Comparison of ENCODE assay signal across 8 cellular contexts in the genomic region with DNA sequence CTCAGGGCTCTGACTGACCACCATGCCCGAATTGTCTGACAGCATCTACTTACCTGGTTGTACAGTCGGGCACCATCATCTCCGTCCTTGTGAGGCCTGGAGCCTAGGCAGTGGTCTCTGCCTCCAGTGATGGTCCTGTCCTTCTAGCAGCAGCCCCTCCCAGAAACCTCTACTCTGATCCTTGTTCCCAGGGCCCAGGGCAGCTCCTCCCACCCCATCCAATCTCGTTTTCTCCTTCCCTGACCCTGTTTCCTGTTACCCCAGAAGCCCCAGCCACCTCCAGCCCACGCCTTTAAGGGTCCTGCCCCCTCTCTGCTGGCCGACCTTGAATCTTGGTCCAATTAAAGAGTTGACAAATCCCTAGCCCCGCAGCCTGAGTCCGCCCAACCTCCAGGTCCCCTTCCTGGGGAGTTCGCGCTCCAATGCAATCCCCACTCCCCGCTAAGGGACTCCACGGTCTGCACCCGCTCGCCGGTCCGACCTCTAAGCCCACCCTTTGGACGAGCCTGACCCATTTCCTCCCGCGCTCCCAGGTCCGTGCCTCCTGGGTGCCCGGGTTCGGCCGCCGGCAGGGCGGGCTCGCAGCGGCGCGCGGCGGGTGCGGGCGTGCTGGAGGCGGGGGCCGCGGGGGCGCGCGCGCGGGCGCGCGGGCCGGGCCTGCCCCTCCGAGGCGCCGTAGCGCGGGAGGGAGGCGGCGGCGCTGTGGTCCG. TPM values are rescaled to one million over a fixed set of nuclear protein-coding genes. Genes with fewer than 3 reads are reported as not detected.
A peak's percentile ranks its signal among the peaks of the same experiment; 100 is the strongest.
DNase-seq lines count a peak whose midpoint lies in the region; ATAC-seq and TF ChIP-seq lines count a peak whose summit lies in the region.

A gene with protein sequence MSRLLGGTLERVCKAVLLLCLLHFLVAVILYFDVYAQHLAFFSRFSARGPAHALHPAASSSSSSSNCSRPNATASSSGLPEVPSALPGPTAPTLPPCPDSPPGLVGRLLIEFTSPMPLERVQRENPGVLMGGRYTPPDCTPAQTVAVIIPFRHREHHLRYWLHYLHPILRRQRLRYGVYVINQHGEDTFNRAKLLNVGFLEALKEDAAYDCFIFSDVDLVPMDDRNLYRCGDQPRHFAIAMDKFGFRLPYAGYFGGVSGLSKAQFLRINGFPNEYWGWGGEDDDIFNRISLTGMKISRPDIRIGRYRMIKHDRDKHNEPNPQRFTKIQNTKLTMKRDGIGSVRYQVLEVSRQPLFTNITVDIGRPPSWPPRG (plus strand): TSS at position 660 of the 710 bp plus-strand sequence. CDS start 1,951 bp downstream, outside the sequence.

- DNase-seq in NCI-H345 (lab: John Stamatoyannopoulos, UW) (peak; percentile 57), NCI-H345 treated with DMSO at 0.1 percent for 48 hours (lab: John Stamatoyannopoulos, UW; ENCODE audit: unreplicated experiment) (no peak), NCI-H2196 (lab: John Stamatoyannopoulos, UW; ENCODE audit: unreplicated experiment) (peak; percentile 62), foreskin keratinocyte (no peak), neural crest cell (ENCODE audit: low read depth, low spot score) (no peak), aorta (peak; percentile 53 to 85), GF-D8 (lab: John Stamatoyannopoulos, UW) (no peak)
- DNase-seq in activated T-helper 2 cell treated with anti-CD3 and anti-CD28 coated beads, Interferon-gamma antibody, Interleukin-2, Interleukin-4, amounts not matched to agents 10 μg/mL and 5 μg/mL and 100 μg/mL, durations not matched to agents 14 hours and 24 hours and 36 hours (ENCODE audit: low spot score) = peak; percentile 31

- peaks cover 50% of the 10 kb centered on the region for H3K36me3 Mint-ChIP-seq in activated T-helper 2 cell treated with anti-CD3 and anti-CD28 coated beads, Interferon-gamma antibody, Interleukin-2, Interleukin-4, amounts not matched to agents 10 μg/mL and 5 μg/mL and 100 μg/mL, durations not matched to agents 14 hours and 24 hours and 36 hours (ENCODE audit: low read depth)
- peaks cover 18% of the 10 kb centered on the region for H3K36me3 Mint-ChIP-seq in neural crest cell (ENCODE audit: low read depth)

- H3K27me3 ChIP-seq in foreskin keratinocyte = no peaks in the 10 kb centered on the region
- no peaks in the 10 kb centered on the region for H3K27me3 ChIP-seq in aorta (ENCODE audit: control insufficient read depth in 1 of 2, insufficient read depth in 2 of 2, low read length in 1 of 2)

- ATAC-seq in foreskin keratinocyte (no peak), aorta (ENCODE audit: low FRiP score) (no peak)

- WGBS in aorta, 2 donors = 4 to 7% methylated on average over 29 to 54 of the region's 54 CpGs

- H3K27me3 Mint-ChIP-seq in activated T-helper 2 cell treated with anti-CD3 and anti-CD28 coated beads, Interferon-gamma antibody, Interleukin-2, Interleukin-4, amounts not matched to agents 10 μg/mL and 5 μg/mL and 100 μg/mL, durations not matched to agents 14 hours and 24 hours and 36 hours (ENCODE audit: low read depth) = no peaks in the 10 kb centered on the region
- no peaks in the 10 kb centered on the region for H3K27me3 Mint-ChIP-seq in neural crest cell (ENCODE audit: low read depth)

- peaks cover 9% of the 10 kb centered on the region for H3K4me1 ChIP-seq in foreskin keratinocyte
- no peaks in the 10 kb centered on the region for H3K4me1 ChIP-seq in aorta (ENCODE audit: control insufficient read depth in 1 of 2, insufficient read depth in 2 of 2, low read length in 2 of 2)

- H3K27ac ChIP-seq in foreskin keratinocyte (peak within 1 kb of the TSS; percentile 78), aorta (ENCODE audit: low read depth in 1 of 2, low read length in 2 of 2) (no peak within 1 kb of the TSS)

- intact Hi-C loops in activated T-helper 2 cell treated with anti-CD3 and anti-CD28 coated beads, Interferon-gamma antibody, Interleukin-2, Interleukin-4, amounts not matched to agents 10 μg/mL and 5 μg/mL and 100 μg/mL, durations not matched to agents 14 hours and 24 hours and 36 hours (cut with micrococcal nuclease) = no loop called here
- intact Hi-C loops in aorta (cut with DNase I) = no loop called here

- peak within 1 kb of the TSS; percentile 91 for H3K4me3 Mint-ChIP-seq in activated T-helper 2 cell treated with anti-CD3 and anti-CD28 coated beads, Interferon-gamma antibody, Interleukin-2, Interleukin-4, amounts not matched to agents 10 μg/mL and 5 μg/mL and 100 μg/mL, durations not matched to agents 14 hours and 24 hours and 36 hours (ENCODE audit: low read depth)
- H3K4me3 Mint-ChIP-seq in neural crest cell = peak within 1 kb of the TSS; percentile 96

- no peaks in the 10 kb centered on the region for H3K9me3 ChIP-seq in aorta (ENCODE audit: control insufficient read depth, low read length)

- no peaks in the 10 kb centered on the region for H3K36me3 ChIP-seq in aorta (ENCODE audit: control insufficient read depth in 1 of 2, insufficient read depth in 2 of 2, low read length in 1 of 2)

- H3K4me1 Mint-ChIP-seq in activated T-helper 2 cell treated with anti-CD3 and anti-CD28 coated beads, Interferon-gamma antibody, Interleukin-2, Interleukin-4, amounts not matched to agents 10 μg/mL and 5 μg/mL and 100 μg/mL, durations not matched to agents 14 hours and 24 hours and 36 hours (ENCODE audit: low read depth) = peaks cover 42% of the 10 kb centered on the region
- peaks cover 65% of the 10 kb centered on the region for H3K4me1 Mint-ChIP-seq in neural crest cell

- TF ChIP-seq CTCF in foreskin keratinocyte (conservative IDR thresholded peaks at IDR 0.05) = no peak
- TF ChIP-seq CTCF in neural crest cell (conservative IDR thresholded peaks at IDR 0.05) = no peak

- no peaks in the 10 kb centered on the region for H3K9me3 Mint-ChIP-seq in activated T-helper 2 cell treated with anti-CD3 and anti-CD28 coated beads, Interferon-gamma antibody, Interleukin-2, Interleukin-4, amounts not matched to agents 10 μg/mL and 5 μg/mL and 100 μg/mL, durations not matched to agents 14 hours and 24 hours and 36 hours
- H3K9me3 Mint-ChIP-seq in neural crest cell = no peaks in the 10 kb centered on the region

- peak within 1 kb of the TSS; percentile 85 for H3K27ac Mint-ChIP-seq in activated T-helper 2 cell treated with anti-CD3 and anti-CD28 coated beads, Interferon-gamma antibody, Interleukin-2, Interleukin-4, amounts not matched to agents 10 μg/mL and 5 μg/mL and 100 μg/mL, durations not matched to agents 14 hours and 24 hours and 36 hours
- H3K27ac Mint-ChIP-seq in neural crest cell (ENCODE audit: unreplicated experiment) = peak within 1 kb of the TSS; percentile 93

- peak within 1 kb of the TSS; percentile 64 for H3K4me3 ChIP-seq in aorta (ENCODE audit: low read length in 2 of 2)

RNA-seq across cellular contexts. Expression of the gene that starts here (rescaled TPM):
- total RNA-seq in activated T-helper 2 cell treated with anti-CD3 and anti-CD28 coated beads, Interferon-gamma antibody, Interleukin-2, Interleukin-4, amounts not matched to agents 10 μg/mL and 5 μg/mL and 100 μg/mL, durations not matched to agents 14 hours and 24 hours and 36 hours = 53.9 and 57.7 TPM in 2 replicates
- total RNA-seq in foreskin keratinocyte = 90.6 and 99.1 TPM in 2 replicates
- polyA plus RNA-seq in foreskin keratinocyte = 93.3 and 101 TPM in 2 replicates
- total RNA-seq in neural crest cell = 88.7 and 91.8 TPM in 2 replicates
- 10 to 100 TPM; 31.8 to 32.2 TPM for total RNA-seq in aorta
- 10 to 100 TPM; 34.8 to 40.2 TPM for polyA plus RNA-seq in aorta

Comparison
In these comparisons a context has a peak if more than half of its experiments do, and no peak if none do; other contexts are left out.
1. DNase-seq: peak in NCI-H345 (single experiment), NCI-H2196 (single experiment), activated T-helper 2 cell treated with anti-CD3 and anti-CD28 coated beads, Interferon-gamma antibody, Interleukin-2, Interleukin-4, amounts not matched to agents 10 μg/mL and 5 μg/mL and 100 μg/mL, durations not matched to agents 14 hours and 24 hours and 36 hours (single experiment) and aorta (2 of 2); none in NCI-H345 treated with DMSO at 0.1 percent for 48 hours (single experiment), foreskin keratinocyte (0 of 2), neural crest cell (single experiment) and GF-D8 (single experiment).